28 cellular contexts compared by ENCODE assay signal in genomic region chr22:27769012-27769411, GRCh38.
"Had no signal": no experiment of that assay in that cellular context is flagged by ENCODE, and none has a peak within 500 bp of the region (broad histone marks: within the 10 kb centered on the region; RNA-seq: fewer than 3 reads in every experiment).

No MANE protein-coding gene starts in this region.

- H3K9me3 Mint-ChIP-seq: mesothelial cell of epicardium; natural killer cell; nephron progenitor cell; neural progenitor cell; stimulated activated naive B cell treated with anti-CD40 and anti-IgM and Interleukin-4, amounts not matched to agents 10 μg/mL and 1 μg/mL and 100 μg/mL, for 72 hours had no signal

- FAIRE-seq: pancreas had no signal

- H3K4me3 ChIP-seq: heart right ventricle, hepatocyte, left ventricle myocardium inferior, lung, neural progenitor cell, pancreas, prostate gland, right lobe of liver, smooth muscle cell, stomach, testis, thyroid gland, transverse colon, upper lobe of left lung had no signal

- H3K27me3 Mint-ChIP-seq: stimulated activated naive B cell treated with anti-CD40 and anti-IgM and Interleukin-4, amounts not matched to agents 10 μg/mL and 1 μg/mL and 100 μg/mL, for 72 hours had no signal

- H3K4me3 Mint-ChIP-seq: mesothelial cell of epicardium; naive B cell; natural killer cell; nephron progenitor cell; neural progenitor cell; stimulated activated naive B cell treated with anti-CD40 and anti-IgM and Interleukin-4, amounts not matched to agents 10 μg/mL and 1 μg/mL and 100 μg/mL, for 72 hours had no signal

- H3K27ac ChIP-seq: heart right ventricle, hepatocyte, left ventricle myocardium inferior, neural progenitor cell, neutrophil, pancreas, prostate gland, right lobe of liver, stomach, testis, thyroid gland, transverse colon, upper lobe of left lung had no signal

- H3K4me1 ChIP-seq: pancreas, prostate gland, right lobe of liver, stomach, testis, thyroid gland, transverse colon, upper lobe of left lung had no signal

- H3K36me3 Mint-ChIP-seq: naive B cell; natural killer cell; stimulated activated naive B cell treated with anti-CD40 and anti-IgM and Interleukin-4, amounts not matched to agents 10 μg/mL and 1 μg/mL and 100 μg/mL, for 72 hours had no signal

- H3K4me2 ChIP-seq: hepatocyte, neural progenitor cell, smooth muscle cell had no signal

- H3K79me2 ChIP-seq: hepatocyte had no signal

- H3K9me3 ChIP-seq: heart right ventricle, left ventricle myocardium inferior, neutrophil, pancreas, prostate gland, right lobe of liver, stomach, testis, thyroid gland, transverse colon, upper lobe of left lung had no signal

- H2AFZ ChIP-seq: hepatocyte, neural progenitor cell had no signal

- DNase-seq: heart right ventricle; islet precursor cell; left ventricle myocardium inferior; mesendoderm; naive B cell; natural killer cell; nephron progenitor cell; occipital lobe; pancreas; posterior cingulate gyrus; right lobe of liver; stimulated activated CD4-positive, alpha-beta T cell treated with anti-CD3 and anti-CD28 coated beads, Interleukin-1b, Interleukin-23, amount 100 ng/mL, for 48 hours; stimulated activated CD4-positive, alpha-beta T cell treated with anti-CD3 and anti-CD28 coated beads, Interleukin-2, amount 100 ng/mL, for 48 hours; stimulated activated CD4-positive, alpha-beta T cell treated with anti-CD3 and anti-CD28 coated beads, Interleukin-4, amount 100 ng/mL, for 4 hours; stimulated activated naive B cell treated with anti-CD40 and anti-IgM and Interleukin-4, amounts not matched to agents 10 μg/mL and 1 μg/mL and 100 μg/mL, for 72 hours; stimulated activated naive CD8-positive, alpha-beta T cell treated with anti-CD3 and anti-CD28 coated beads, Interleukin-15, Interleukin-2, amounts not matched to agents 100 U/mL and 50 U/mL, for 24 hours; stomach; testis; thyroid gland; transverse colon had no signal

- H3K4me1 Mint-ChIP-seq: mesothelial cell of epicardium; naive B cell; natural killer cell; stimulated activated naive B cell treated with anti-CD40 and anti-IgM and Interleukin-4, amounts not matched to agents 10 μg/mL and 1 μg/mL and 100 μg/mL, for 72 hours had no signal

- H3K27me3 ChIP-seq: heart right ventricle, hepatocyte, neural progenitor cell, neutrophil, pancreas, right lobe of liver, stomach, testis, thyroid gland, transverse colon, upper lobe of left lung had no signal

- H3K36me3 ChIP-seq: left ventricle myocardium inferior, neural progenitor cell, neutrophil, pancreas, prostate gland, right lobe of liver, thyroid gland, transverse colon, upper lobe of left lung had no signal

- H3K9ac ChIP-seq: neural progenitor cell had no signal

- H3K27ac Mint-ChIP-seq: mesothelial cell of epicardium; naive B cell; natural killer cell; nephron progenitor cell; neural progenitor cell; stimulated activated naive B cell treated with anti-CD40 and anti-IgM and Interleukin-4, amounts not matched to agents 10 μg/mL and 1 μg/mL and 100 μg/mL, for 72 hours had no signal
